Comparison of ENCODE assay signal across 10 cellular contexts in genomic region chr9:79824265-79824664, GRCh38.
DNase-seq lines count a peak whose midpoint lies in the region; ATAC-seq and TF ChIP-seq lines count a peak whose summit lies in the region.
"Had no signal": no experiment of that assay in that cellular context is flagged by ENCODE, and none has a peak within 500 bp of the region (broad histone marks: within the 10 kb centered on the region; RNA-seq: fewer than 3 reads in every experiment).

No MANE protein-coding gene starts in this region.

- H3K27me3 ChIP-seq in sigmoid colon = no peaks in the 10 kb centered on the region

- DNase-seq in sigmoid colon (no peak), kidney glomerular epithelial cell (lab: John Stamatoyannopoulos, UW) (no peak), NCI-H748 treated with DMSO at 0.1 percent for 48 hours (lab: John Stamatoyannopoulos, UW) (no peak)
- DNase-seq: activated CD8-positive, alpha-beta memory T cell treated with anti-CD3 and anti-CD28 coated beads, Interleukin-2, amount 50 U/mL, for 4 hours; NCI-H524 had no signal

- 53 to 76% methylated on average over 3 of the region's 3 CpGs for WGBS in sigmoid colon, 2 donors

- no peak overlapping the region for H3K4me3 ChIP-seq in sigmoid colon

- TF ChIP-seq CTCF in sigmoid colon (IDR thresholded peaks at IDR 0.05) = no peak

- ATAC-seq in GM18502 (IDR thresholded peaks at IDR 0.05; ENCODE audit: poor library complexity, unreplicated experiment) = peak; percentile 88
- ATAC-seq in GM19395 (IDR thresholded peaks at IDR 0.05; ENCODE audit: unreplicated experiment) = peak; percentile 99
- ATAC-seq in HG02840 (IDR thresholded peaks at IDR 0.05; ENCODE audit: low FRiP score, unreplicated experiment) = peak; percentile 89
- ATAC-seq in HG03521 (IDR thresholded peaks at IDR 0.05; ENCODE audit: unreplicated experiment) = peak; percentile 93
- ATAC-seq in HG02870 (IDR thresholded peaks at IDR 0.05; ENCODE audit: unreplicated experiment) = no peak

- intact Hi-C loops in sigmoid colon (cut with DNase I) = no loop called here

- no peaks in the 10 kb centered on the region for H3K9me3 ChIP-seq in sigmoid colon

- H3K4me1 ChIP-seq in sigmoid colon = no peaks in the 10 kb centered on the region

- no peak for TF ChIP-seq POLR2A in sigmoid colon (IDR thresholded peaks at IDR 0.05)

- no peak overlapping the region for H3K27ac ChIP-seq in sigmoid colon

- H3K36me3 ChIP-seq in sigmoid colon = no peaks in the 10 kb centered on the region

- no peak for TF ChIP-seq EP300 in sigmoid colon (IDR thresholded peaks at IDR 0.05)
